Comparison of ENCODE assay signal across 20 cellular contexts in the genomic region with DNA sequence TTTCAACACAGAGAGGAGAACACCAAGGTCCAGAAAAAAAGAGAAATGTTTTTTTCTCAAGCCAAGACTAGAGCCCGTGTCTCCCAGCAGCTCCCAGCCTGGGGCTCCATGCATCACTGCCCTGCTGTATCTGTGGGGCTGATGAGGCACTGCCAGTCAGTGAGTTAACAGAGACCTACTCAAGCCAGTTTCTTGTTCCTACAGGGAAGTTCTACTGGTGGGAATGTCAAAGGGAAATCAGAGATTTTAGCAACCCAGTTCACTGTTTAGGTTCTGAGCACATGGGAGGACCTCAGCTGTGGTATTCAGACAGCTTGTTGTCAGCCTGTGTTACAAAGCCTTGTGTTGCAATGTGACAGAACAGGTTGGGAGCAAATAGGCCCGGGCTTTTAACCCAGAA.
A peak's percentile ranks its signal among the peaks of the same experiment; 100 is the strongest.
DNase-seq lines count a peak whose midpoint lies in the region; ATAC-seq and TF ChIP-seq lines count a peak whose summit lies in the region.
"Had no signal": no experiment of that assay in that cellular context is flagged by ENCODE, and none has a peak within 500 bp of the region (broad histone marks: within the 10 kb centered on the region; RNA-seq: fewer than 3 reads in every experiment).

No MANE protein-coding gene starts in this region.

- no peak overlapping the region for H2AK9ac ChIP-seq in IMR-90 (replicated peaks; ENCODE audit: low read depth, low read length, poor library complexity)

- H3K4me2 ChIP-seq in IMR-90 (ENCODE audit: low read depth, low read length): no peak overlapping the region
- H3K4me2 ChIP-seq in trophoblast cell (ENCODE audit: low read length): no peak overlapping the region
- H3K4me2 ChIP-seq: A549, GM23338 had no signal

- no peaks in the 10 kb centered on the region for H3K79me2 ChIP-seq in trophoblast cell (ENCODE audit: control insufficient read depth, insufficient read depth, low read length, poor library complexity)

- H3K14ac ChIP-seq in IMR-90 (replicated peaks; ENCODE audit: low read depth, low read length) (peak overlapping the region; percentile 10; the same call in 1 of the 2 replicates), trophoblast cell (ENCODE audit: low read length) (no peak overlapping the region)

- intact Hi-C loops in IMR-90 (cut with micrococcal nuclease): loop anchor here (2.0 to 5.0 kb wide), 2 partner anchors 39 to 103 kb away; no protein-coding TSS in a partner anchor
- intact Hi-C loops in tibial artery (cut with DNase I; ENCODE audit: low total_unique reads): no loop called here

- no peak overlapping the region for H3K56ac ChIP-seq in IMR-90 (ENCODE audit: extremely low read depth, insufficient read depth, low read length)

- peak overlapping the region; percentile 69 for H3K18ac ChIP-seq in IMR-90 (ENCODE audit: low read depth, low read length)
- no peak overlapping the region for H3K18ac ChIP-seq in trophoblast cell (ENCODE audit: low read length)

- no peaks in the 10 kb centered on the region for H4K20me1 ChIP-seq in IMR-90 (ENCODE audit: insufficient read depth, low read length)

- H3K4me1 ChIP-seq in IMR-90 (ENCODE audit: control insufficient read depth, insufficient read depth, low read length) (peaks cover 18% of the 10 kb centered on the region), trophoblast cell (ENCODE audit: control insufficient read depth in 1 of 2, insufficient read depth in 2 of 2, low read length in 2 of 2) (peaks cover 14 to 19% of the 10 kb centered on the region in 2 experiments), tibial artery (no peaks in the 10 kb centered on the region)
- H3K4me1 ChIP-seq: A549, HAP-1 had no signal

- H3K23ac ChIP-seq in IMR-90 (ENCODE audit: low read depth, low read length): no peak overlapping the region
- H3K23ac ChIP-seq in trophoblast cell (ENCODE audit: low read length): no peak overlapping the region

- no peak for TF ChIP-seq RAD21 in IMR-90 (IDR thresholded peaks at IDR 0.05; ENCODE audit: low read length)

- H3K27ac ChIP-seq in IMR-90 (ENCODE audit: insufficient read depth, low read length) (peak overlapping the region; percentile 34; the same call in 1 of the 2 replicates), WERI-Rb-1 (peak overlapping the region; percentile 80), trophoblast cell (ENCODE audit: low read depth, low read length) (no peak overlapping the region), tibial artery (no peak overlapping the region)
- H3K27ac ChIP-seq: A549 had no signal

- peaks cover 10% of the 10 kb centered on the region for H3K9me1 ChIP-seq in IMR-90 (ENCODE audit: insufficient read depth, low read length)

- CTCF ChIA-PET in IMR-90 (lab: Yijun Ruan, JAX): interaction anchor here (0.7 kb wide), 1 partner anchor 55 kb away, joined by 3 read pairs; no protein-coding TSS in a partner anchor

- H3K36me3 ChIP-seq in IMR-90 (ENCODE audit: control insufficient read depth, insufficient read depth, low read length) (no peaks in the 10 kb centered on the region), WERI-Rb-1 (no peaks in the 10 kb centered on the region), trophoblast cell (ENCODE audit: control insufficient read depth in 1 of 2, insufficient read depth in 2 of 2, low read length in 2 of 2) (no peaks in the 10 kb centered on the region), tibial artery (no peaks in the 10 kb centered on the region)
- H3K36me3 ChIP-seq: HAP-1 had no signal

- H3K27me3 ChIP-seq in IMR-90 (ENCODE audit: control insufficient read depth, insufficient read depth, low read length) (no peaks in the 10 kb centered on the region; the same call in 1 of the 2 replicates), WERI-Rb-1 (ENCODE audit: insufficient read depth, low read depth, severe bottlenecking) (no peaks in the 10 kb centered on the region), trophoblast cell (ENCODE audit: insufficient read depth, low read length) (no peaks in the 10 kb centered on the region), tibial artery (peaks cover 0 to 2% of the 10 kb centered on the region in 2 donors)

- TF ChIP-seq POLR2A in IMR-90 (IDR thresholded peaks at IDR 0.05; ENCODE audit: low read depth, low read length): no peak

- H3K9me3 ChIP-seq in IMR-90 (ENCODE audit: control insufficient read depth, insufficient read depth, low read length): no peaks in the 10 kb centered on the region
- H3K9me3 ChIP-seq in WERI-Rb-1 (ENCODE audit: severe bottlenecking): no peaks in the 10 kb centered on the region
- no peaks in the 10 kb centered on the region for H3K9me3 ChIP-seq in trophoblast cell (ENCODE audit: insufficient read depth, low read depth, low read length)
- H3K9me3 ChIP-seq in tibial artery: no peaks in the 10 kb centered on the region

- peak; percentile 10; the same call in 1 of the 2 replicates for ATAC-seq in IMR-90 (ENCODE audit: low read depth)
- ATAC-seq: A549, GM12878, GM23338 had no signal

- H4K5ac ChIP-seq in IMR-90 (ENCODE audit: low read depth, low read length): no peak overlapping the region

- H4K12ac ChIP-seq in trophoblast cell (ENCODE audit: low read depth, low read length): no peak overlapping the region

- no peak overlapping the region for H3K9ac ChIP-seq in IMR-90 (ENCODE audit: low read depth, low read length)
- H3K9ac ChIP-seq in trophoblast cell (ENCODE audit: low read length): no peak overlapping the region

- in situ Hi-C loops in IMR-90 (cut with MboI; ENCODE audit: low sequenced_read_pairs): no loop called here

- DNase-seq in IMR-90 (no peak), WERI-Rb-1 (no peak), islet precursor cell (peak; percentile 67), trophoblast cell (peak; percentile 54 to 76), mesenteric fat pad (ENCODE audit: low spot score) (no peak), tibial artery (no peak), NCI-H2029 (lab: John Stamatoyannopoulos, UW) (no peak)
- no peak for DNase-seq in activated CD4-positive, alpha-beta T cell treated with anti-CD3 and anti-CD28 coated beads for 4 hours
- DNase-seq: KG1, NCI-H1092 treated with DMSO at 0.1 percent for 48 hours, NCI-H1436 treated with DMSO at 0.1 percent for 48 hours, NCI-H2029 treated with DMSO at 0.1 percent for 48 hours, NCI-H226, NCI-H510A treated with DMSO at 0.1 percent for 48 hours, NCI-H748 treated with DMSO at 0.1 percent for 48 hours, SIG-M5 had no signal

- H2AK5ac ChIP-seq in IMR-90 (ENCODE audit: low read depth, low read length) (peak overlapping the region; percentile 46; the same call in 1 of the 2 replicates), trophoblast cell (ENCODE audit: low read length) (no peak overlapping the region)

- dilution Hi-C loops in IMR-90 (cut with HindIII; ENCODE audit: low sequenced_read_pairs, unreplicated experiment): no loop called here

- WGBS in IMR-90 (ENCODE audit: extremely low coverage in 2 of 2, insufficient read length in 1 of 2), 2 experiments: 60% methylated on average over 1 of the region's 2 CpGs; no CpG with 5 or more reads in 1 of the 2 experiments
- no CpG with 5 or more reads among the region's 2 CpGs for WGBS in trophoblast cell (ENCODE audit: extremely low coverage, insufficient coverage, insufficient read length)

- H2AFZ ChIP-seq in IMR-90 (replicated peaks; ENCODE audit: low read length, poor library complexity) (no peak overlapping the region), trophoblast cell (ENCODE audit: insufficient read depth, low read length, poor library complexity) (no peak overlapping the region)
- H2AFZ ChIP-seq: GM23338 had no signal

- H2BK5ac ChIP-seq in IMR-90 (ENCODE audit: low read depth, low read length, poor library complexity, severe bottlenecking) (no peak overlapping the region), trophoblast cell (ENCODE audit: low read depth, low read length, poor library complexity) (no peak overlapping the region)

- H3K79me1 ChIP-seq in IMR-90 (ENCODE audit: low read depth in 1 of 2, low read length in 2 of 2) (no peaks in the 10 kb centered on the region), trophoblast cell (ENCODE audit: low read length) (peaks cover 7% of the 10 kb centered on the region)

- peak overlapping the region; percentile 58; the same call in 1 of the 2 replicates for H2BK20ac ChIP-seq in IMR-90 (ENCODE audit: low read depth, low read length)

- H2BK120ac ChIP-seq in IMR-90 (ENCODE audit: low read depth, low read length) (peak overlapping the region; percentile 46; the same call in 1 of the 2 replicates), trophoblast cell (ENCODE audit: insufficient read depth, low read length, poor library complexity) (no peak overlapping the region)

- peak overlapping the region; percentile 12; the same call in 1 of the 2 replicates for H4K91ac ChIP-seq in IMR-90 (ENCODE audit: insufficient read depth, low read depth, low read length)
- no peak overlapping the region for H4K91ac ChIP-seq in trophoblast cell (ENCODE audit: low read depth, low read length)

- H3K4me3 ChIP-seq in IMR-90 (ENCODE audit: insufficient read depth, low read depth, low read length) (no peak overlapping the region), WERI-Rb-1 (ENCODE audit: low read depth, low read length) (no peak overlapping the region), trophoblast cell (ENCODE audit: low read depth, low read length) (no peak overlapping the region), tibial artery (no peak overlapping the region)
- H3K4me3 ChIP-seq: A549, GM12878, GM23338, HAP-1 had no signal

- TF ChIP-seq CTCF in IMR-90 (conservative IDR thresholded peaks at IDR 0.05; ENCODE audit: low read depth, low read length) (no peak), WERI-Rb-1 (IDR thresholded peaks at IDR 0.05; ENCODE audit: low read depth, low read length) (no peak), tibial artery (IDR thresholded peaks at IDR 0.05) (no peak)

- POLR2A ChIA-PET in IMR-90 (lab: Charles Lee; ENCODE audit: unreplicated experiment): no interaction called here

- no TSS peak for BruUV-seq in IMR-90 (replicated peaks; lab: Mats Ljungman, UMichigan)

- H2BK12ac ChIP-seq in trophoblast cell (ENCODE audit: low read length): no peak overlapping the region

- H3K4ac ChIP-seq in IMR-90 (ENCODE audit: low read depth, low read length): peak overlapping the region; percentile 23
- no peak overlapping the region for H3K4ac ChIP-seq in trophoblast cell (ENCODE audit: low read depth, low read length)

- H2BK15ac ChIP-seq in IMR-90 (ENCODE audit: low read depth, low read length): no peak overlapping the region; the same call in 2 of the 3 replicates

- H4K8ac ChIP-seq in IMR-90 (ENCODE audit: low read depth in 2 of 2, low read length in 2 of 2) (peak overlapping the region in 1 of 2 experiments; percentile 43; a peak in 2 of 4 replicates), trophoblast cell (ENCODE audit: low read depth, low read length) (no peak overlapping the region)

TF ChIP-seq in IMR-90, 13 proteins besides CTCF, POLR2A, EP300 and RAD21:
- TF ChIP-seq RFX5 (IDR thresholded peaks at IDR 0.05; ENCODE audit: low read depth, low read length): no peak
TF ChIP-seq in IMR-90: peak in this region for 0.

Comparison
In these comparisons a context has a peak if more than half of its experiments do, and no peak if none do; other contexts are left out.
1. DNase-seq: peak in islet precursor cell (single experiment) and trophoblast cell (2 of 2); none in IMR-90 (single experiment), WERI-Rb-1 (single experiment), mesenteric fat pad (single experiment), tibial artery (0 of 2), activated CD4-positive, alpha-beta T cell treated with anti-CD3 and anti-CD28 coated beads for 4 hours (0 of 2) and NCI-H2029 (single experiment).
2. H3K27ac ChIP-seq: peak in IMR-90 (single experiment) and WERI-Rb-1 (single experiment); none in trophoblast cell (single experiment) and tibial artery (0 of 2).